ENCODE assay signal across 8 cellular contexts in genomic region chr1:61077676-61078521, GRCh38. TPM values are rescaled to one million over a fixed set of nuclear protein-coding genes. Genes with fewer than 3 reads are reported as not detected.
A peak's percentile ranks its signal among the peaks of the same experiment; 100 is the strongest.
DNase-seq lines count a peak whose midpoint lies in the region; ATAC-seq, FAIRE-seq and TF ChIP-seq lines count a peak whose summit lies in the region.

No MANE protein-coding gene starts in this region.

- no peak overlapping the region for H4K91ac ChIP-seq in H1 (replicated peaks; ENCODE audit: insufficient read length, low read length)

- H3K18ac ChIP-seq in H1 (ENCODE audit: extremely low read depth, low read length): no peak overlapping the region

- H3K4me3 ChIP-seq in H1 (ENCODE audit: extremely low read depth in 1 of 4, insufficient read depth in 2 of 4, low read depth in 3 of 4, low read length in 4 of 4): peak overlapping the region; percentile 38 to 77 (median 74)

- TF ChIP-seq EP300 in H1 (IDR thresholded peaks at IDR 0.05; ENCODE audit: borderline replicate concordance in 1 of 2, low read depth in 2 of 2, low read length in 2 of 2): no peak

- ATAC-seq in GM19438 (IDR thresholded peaks at IDR 0.05; ENCODE audit: low read depth, unreplicated experiment): peak; percentile 58

- H2BK20ac ChIP-seq in H1 (ENCODE audit: low read length): no peak overlapping the region

- H3K4me2 ChIP-seq in H1 (ENCODE audit: insufficient read depth in 1 of 2, low read depth in 2 of 2, low read length in 2 of 2): peak overlapping the region; percentile 53 to 76

- no peak overlapping the region for H2BK12ac ChIP-seq in H1 (ENCODE audit: low read depth, low read length)

- no peak overlapping the region for H3K56ac ChIP-seq in H1 (replicated peaks; ENCODE audit: insufficient read length, low read depth, low read length)

- no peaks in the 10 kb centered on the region for H3K79me2 ChIP-seq in H1 (ENCODE audit: control insufficient read depth in 1 of 2, insufficient read depth in 2 of 2, low read length in 2 of 2)

- H2AFZ ChIP-seq in H1 (ENCODE audit: low read length): no peak overlapping the region

- no peak overlapping the region for H3K23ac ChIP-seq in H1 (ENCODE audit: insufficient read length)

- H3K27me3 ChIP-seq in H1 (replicated peaks in 1 of 4; ENCODE audit: control insufficient read depth in 3 of 4, extremely low read depth in 1 of 4, insufficient read depth in 3 of 4, low read length in 3 of 4): peaks cover 15 to 45% (median 34%) of the 10 kb centered on the region in 4 experiments

- no peak for TF ChIP-seq RAD21 in H1 (IDR thresholded peaks at IDR 0.05 in 1 of 2, conservative IDR thresholded peaks at IDR 0.05 in 1 of 2; ENCODE audit: low read depth in 2 of 2, low read length in 2 of 2)

- peaks cover 9% of the 10 kb centered on the region for H3K23me2 ChIP-seq in H1 (ENCODE audit: low read depth, low read length)

- FAIRE-seq in H1 (lab: Jason Lieb, UNC): peak; percentile 94

- no peaks in the 10 kb centered on the region for H3K36me3 ChIP-seq in H1 (ENCODE audit: control insufficient read depth in 2 of 4, insufficient read depth in 4 of 4, low read length in 3 of 4)

- no peak for TF ChIP-seq POLR2A in H1 (IDR thresholded peaks at IDR 0.05; ENCODE audit: control extremely low read depth in 1 of 2, low read depth in 2 of 2, low read length in 2 of 2)

- DNase-seq in AG20443 (ENCODE audit: low spot score) (peak; percentile 95), HS-27A (ENCODE audit: low read depth) (peak; percentile 100), NK-92 (lab: John Stamatoyannopoulos, UW; ENCODE audit: unreplicated experiment) (peak; percentile 55), H1 (ENCODE audit: low read depth in 1 of 2, low spot score in 2 of 2) (peak in 1 of 2 experiments; percentile 74), medulla oblongata (ENCODE audit: extremely low spot score) (peak; percentile 100)
- DNase-seq in activated CD8-positive, alpha-beta memory T cell treated with anti-CD3 and anti-CD28 coated beads for 24 hours: peak; percentile 89
- DNase-seq in stimulated activated CD4-positive, alpha-beta T cell treated with anti-CD3 and anti-CD28 coated beads, TNF-alpha, amount 100 ng/mL, for 4 hours (ENCODE audit: low read depth in 3 of 3): peak; percentile 59 to 86 (median 74)

- no peaks in the 10 kb centered on the region for H3K79me1 ChIP-seq in H1 (ENCODE audit: low read depth, low read length)

- no peak overlapping the region for H4K8ac ChIP-seq in H1 (ENCODE audit: extremely low read depth, insufficient read depth, low read length)

- no peak overlapping the region for H2BK120ac ChIP-seq in H1 (replicated peaks; ENCODE audit: low read depth, low read length)

- peaks cover 5 to 23% (median 11%) of the 10 kb centered on the region in 4 experiments; a peak in 5 of 7 replicates for H3K4me1 ChIP-seq in H1 (replicated peaks in 1 of 4; ENCODE audit: control insufficient read depth in 3 of 4, insufficient read depth in 4 of 4, low read length in 3 of 4)

- POLR2A ChIA-PET in H1 (lab: Charles Lee; ENCODE audit: partially characterized antibody): interaction anchor here (0.6 to 2.7 kb wide), 10 partner anchors 9 to 921 kb away, joined by 3 to 12 read pairs (median 4); no protein-coding TSS in a partner anchor

- no peak overlapping the region for H2AK5ac ChIP-seq in H1 (ENCODE audit: low read depth, low read length)

- H3K4ac ChIP-seq in H1 (replicated peaks; ENCODE audit: insufficient read length, low read depth, low read length): no peak overlapping the region

- no peak overlapping the region for H4K5ac ChIP-seq in H1 (ENCODE audit: insufficient read length, low read depth, low read length)

- no peaks in the 10 kb centered on the region for H3K9me3 ChIP-seq in H1 (ENCODE audit: insufficient read depth in 2 of 2, low read depth in 1 of 2, low read length in 1 of 2)

- no peak overlapping the region for H3K27ac ChIP-seq in H1 (ENCODE audit: low read depth, low read length)

- H2BK15ac ChIP-seq in H1 (ENCODE audit: low read length): no peak overlapping the region

- no peak for TF ChIP-seq CTCF in H1 (IDR thresholded peaks at IDR 0.05; ENCODE audit: control extremely low read depth in 1 of 3, insufficient read depth in 1 of 3, low read depth in 1 of 3, low read length in 3 of 3)

- 3% methylated on average over 19 of the region's 19 CpGs; no CpG with 5 or more reads in 1 of the 2 experiments for WGBS in H1 (ENCODE audit: extremely low coverage in 1 of 2, insufficient coverage in 1 of 2, insufficient read length in 1 of 2, insufficient replicate concordance in 2 of 2, low coverage in 1 of 2, low lambda C conversion rate in 2 of 2, missing lambda C conversion rate in 1 of 2), 2 experiments

- no peak overlapping the region for H3K14ac ChIP-seq in H1 (ENCODE audit: insufficient read length)

- H2BK5ac ChIP-seq in H1 (ENCODE audit: low read depth, low read length): no peak overlapping the region

- no peak overlapping the region for H3K9ac ChIP-seq in H1 (replicated peaks in 1 of 4; ENCODE audit: extremely low read depth in 1 of 4, low read depth in 3 of 4, low read length in 3 of 4)

- peaks cover 0 to 4% of the 10 kb centered on the region in 2 experiments for H4K20me1 ChIP-seq in H1 (replicated peaks in 1 of 2; ENCODE audit: control insufficient read depth in 1 of 2, insufficient read depth in 2 of 2, low read length in 2 of 2)

- CTCF ChIA-PET in H1 (lab: Charles Lee; ENCODE audit: partially characterized antibody): interaction anchor here (0.7 to 7.1 kb wide), 8 partner anchors 23 to 374 kb away, joined by 3 to 65 read pairs (median 3); no protein-coding TSS in a partner anchor

TF ChIP-seq in H1, 55 proteins besides CTCF, POLR2A, EP300 and RAD21:
- TF ChIP-seq RNF2 (IDR thresholded peaks at IDR 0.05; ENCODE audit: borderline replicate concordance, low read depth, low read length, missing control alignments, poor library complexity, severe bottlenecking): no peak
- peak; percentile 79 for TF ChIP-seq CHD2 (IDR thresholded peaks at IDR 0.05; ENCODE audit: low read length)
- TF ChIP-seq MAFK (IDR thresholded peaks at IDR 0.05; ENCODE audit: low read depth, low read length): peak; percentile 96
- TF ChIP-seq NANOG (IDR thresholded peaks at IDR 0.05; ENCODE audit: insufficient read depth, low read depth, low read length, poor library complexity, severe bottlenecking): no peak
- TF ChIP-seq SP1 (IDR thresholded peaks at IDR 0.05; ENCODE audit: low read depth, low read length): peak; percentile 95
- TF ChIP-seq SIN3A (conservative IDR thresholded peaks at IDR 0.05 in 1 of 2, IDR thresholded peaks at IDR 0.05 in 1 of 2; ENCODE audit: low read depth in 1 of 2, low read length in 2 of 2): 0 out of 4 replicates have a peak, but pooled peaks of 1 of the 2 experiments have one; percentile 44
- TF ChIP-seq HDAC6 (IDR thresholded peaks at IDR 0.05; ENCODE audit: low read depth, low read length): no peak
- TF ChIP-seq GABPA (IDR thresholded peaks at IDR 0.05; ENCODE audit: borderline replicate concordance, insufficient read depth, low read length): no peak
- TF ChIP-seq SP2 (IDR thresholded peaks at IDR 0.05; ENCODE audit: low read length): peak; percentile 80
- no peak for TF ChIP-seq FOSL1 (IDR thresholded peaks at IDR 0.05; ENCODE audit: insufficient read depth, low read depth, low read length)
- peak; percentile 28 for TF ChIP-seq SAP30 (IDR thresholded peaks at IDR 0.05; ENCODE audit: insufficient read depth, insufficient replicate concordance, low read length)
- TF ChIP-seq HDAC2 (IDR thresholded peaks at IDR 0.05; ENCODE audit: borderline replicate concordance in 1 of 2, low read depth in 2 of 2, low read length in 2 of 2): no peak
- TF ChIP-seq KDM5A (IDR thresholded peaks at IDR 0.05; ENCODE audit: low read length): no peak
- no peak for TF ChIP-seq YY1 (IDR thresholded peaks at IDR 0.05; ENCODE audit: low read depth, low read length)

RNA-seq across cellular contexts. Expression of gene NFIA, which starts 4.5 kb away (rescaled TPM):
- 1.8 and 2.3 TPM in 2 replicates for total RNA-seq in H1 (2021; fragmentation: NEBNext Ultra II Directional; extraction: Animal tissue kit (Norgen Biotek cat#: 25700))
- polyA plus RNA-seq in H1 (2011; rRNA removed): 1.4 and 2.3 TPM in 2 replicates
- 1.0 TPM for polyA plus RNA-seq in H1 (2011; cell fraction: cytosol; rRNA removed)
- polyA plus RNA-seq in H1 (2011; cell fraction: nucleus; rRNA removed): 2.8 TPM
- 1.1 to 1.5 TPM (median 1.3 TPM) in 4 replicates for polyA plus RNA-seq in H1 (2012, experiment 1 of 2)
- polyA plus RNA-seq in H1 (2012, experiment 2 of 2): 0.25 TPM
- polyA plus RNA-seq in H1 (2013, experiment 1 of 2): 1.4 TPM
- polyA plus RNA-seq in H1 (2013, experiment 2 of 2): 1.3 TPM
- 7.0 and 13.4 TPM in 2 replicates for polyA minus RNA-seq in H1 (2011; rRNA and poly(A)+ RNA removed)
- 4.1 TPM for polyA minus RNA-seq in H1 (2011; cell fraction: cytosol; rRNA and poly(A)+ RNA removed)
- polyA minus RNA-seq in H1 (2011; cell fraction: nucleus; rRNA and poly(A)+ RNA removed): 12.6 TPM
